In genomic region chr5:9721161-9721560, GRCh38 we compare ENCODE assay signal across 30 cellular contexts.
"Had no signal": no experiment of that assay in that cellular context is flagged by ENCODE, and none has a peak within 500 bp of the region (broad histone marks: within the 10 kb centered on the region; RNA-seq: fewer than 3 reads in every experiment).

No MANE protein-coding gene starts in this region.

- H3K4me1 ChIP-seq: adrenal gland, ascending aorta, body of pancreas, breast epithelium had no signal

- H3K27me3 ChIP-seq: adrenal gland, ascending aorta, body of pancreas, brain microvascular endothelial cell, breast epithelium, cardiac muscle cell had no signal

- H3K9me3 ChIP-seq: adrenal gland, ascending aorta, body of pancreas had no signal

- DNase-seq: activated effector memory CD4-positive, alpha-beta T cell treated with anti-CD3 and anti-CD28 coated beads, Interleukin-2, amount 50 U/mL, for 16 hours; activated effector memory CD4-positive, alpha-beta T cell treated with Interleukin-2 at 50 U/mL for 16 hours; activated gamma-delta T cell; activated gamma-delta T cell treated with Interleukin-2 at 50 U/mL for 16 hours; activated naive CD4-positive, alpha-beta T cell; activated naive CD4-positive, alpha-beta T cell treated with anti-CD3 and anti-CD28 coated beads for 36 hours; activated naive CD4-positive, alpha-beta T cell treated with anti-CD3 and anti-CD28 coated beads, Interleukin-2, amount 10 ng/mL, durations not matched to agents 7 days and 5 days; activated naive CD4-positive, alpha-beta T cell treated with anti-CD3 and anti-CD28 coated beads, Interleukin-2, amount 50 U/mL, for 16 hours; activated naive CD4-positive, alpha-beta T cell treated with Interleukin-2 at 50 U/mL for 16 hours; activated naive CD8-positive, alpha-beta T cell treated with anti-CD3 and anti-CD28 coated beads for 36 hours; activated naive CD8-positive, alpha-beta T cell treated with anti-CD3 and anti-CD28 coated beads, Interleukin-2, amount 10 ng/mL, durations not matched to agents 7 days and 5 days; activated naive CD8-positive, alpha-beta T cell treated with anti-CD3 and anti-CD28 coated beads, Interleukin-2, amount 50 U/mL, for 24 hours; activated T-cell treated with anti-CD3 and anti-CD28 coated beads, Interleukin-2, amount 50 U/mL, for 1 hour; activated T-cell treated with anti-CD3 and anti-CD28 coated beads, Interleukin-2, amount 50 U/mL, for 24 hours; activated T-cell treated with anti-CD3 and anti-CD28 coated beads, Interleukin-2, amount 50 U/mL, for 4 hours; activated T-cell treated with anti-CD3 and anti-CD28 coated beads, Interleukin-2, amount 50 U/mL, for 48 hours; activated T-cell treated with anti-CD3 and anti-CD28 coated beads, Interleukin-2, amount 50 U/mL, for 72 hours; adrenal gland; amniotic stem cell; amygdala; anterior cingulate cortex; aorta; body of pancreas; brain microvascular endothelial cell; caudate nucleus; central memory CD4-positive, alpha-beta T cell; cerebellar nuclear complex had no signal

- H3K36me3 ChIP-seq: adrenal gland, ascending aorta, brain microvascular endothelial cell, breast epithelium, cardiac muscle cell had no signal

- H3K4me3 ChIP-seq: adrenal gland, ascending aorta, body of pancreas, breast epithelium, cardiac muscle cell had no signal

- H3K27ac ChIP-seq: adrenal gland, ascending aorta, body of pancreas, brain microvascular endothelial cell, breast epithelium, cardiac muscle cell had no signal
